ENCODE assay signal across 21 cellular contexts in genomic region chr16:71258371-71258770, GRCh38. TPM values are rescaled to one million over a fixed set of nuclear protein-coding genes. Genes with fewer than 3 reads are reported as not detected.
DNase-seq lines count a peak whose midpoint lies in the region; ATAC-seq and TF ChIP-seq lines count a peak whose summit lies in the region.
"Had no signal": no experiment of that assay in that cellular context is flagged by ENCODE, and none has a peak within 500 bp of the region (broad histone marks: within the 10 kb centered on the region; RNA-seq: fewer than 3 reads in every experiment).

No MANE protein-coding gene starts in this region.

- no peaks in the 10 kb centered on the region for H3K9me3 ChIP-seq in SK-N-SH
- H3K9me3 ChIP-seq: BLaER1 treated with 17β-estradiol and CSF1 and Interleukin-3, amounts not matched to agents 10 nM and 100 nM; MG63; Peyer's patch; SJCRH30 had no signal

- TF ChIP-seq RAD21 in SK-N-SH (IDR thresholded peaks at IDR 0.05; ENCODE audit: low read length) = no peak

- H3K27ac ChIP-seq in SK-N-SH (ENCODE audit: low read depth in 2 of 2, low read length in 1 of 2) = no peak overlapping the region
- H3K27ac ChIP-seq: 22Rv1; BLaER1 treated with 17β-estradiol and CSF1 and Interleukin-3, amounts not matched to agents 10 nM and 100 nM; Peyer's patch; SJCRH30 had no signal

- TF ChIP-seq CTCF in retinal pigment epithelial cell (conservative IDR thresholded peaks at IDR 0.05; ENCODE audit: low read depth, low read length) (no peak), SK-N-SH (IDR thresholded peaks at IDR 0.05) (no peak)

- no peaks in the 10 kb centered on the region for H3K36me3 ChIP-seq in SK-N-SH (replicated peaks in 1 of 2; ENCODE audit: control insufficient read depth in 1 of 2, insufficient read depth in 2 of 2, low read length in 1 of 2)
- H3K36me3 ChIP-seq: BLaER1 treated with 17β-estradiol and CSF1 and Interleukin-3, amounts not matched to agents 10 nM and 100 nM; MG63; Peyer's patch; SJCRH30 had no signal

- no peaks in the 10 kb centered on the region for H3F3A ChIP-seq in SK-N-SH (replicated peaks; ENCODE audit: insufficient read depth)

- H3K4me3 ChIP-seq in retinal pigment epithelial cell (ENCODE audit: low read length) (no peak overlapping the region), SK-N-SH (ENCODE audit: low read depth in 2 of 2, low read length in 1 of 2) (no peak overlapping the region)
- H3K4me3 ChIP-seq: BLaER1 treated with 17β-estradiol and CSF1 and Interleukin-3, amounts not matched to agents 10 nM and 100 nM; MG63; Peyer's patch; SJCRH30 had no signal

- no peak overlapping the region for H3K4me2 ChIP-seq in SK-N-SH

- ATAC-seq in HG03378 (IDR thresholded peaks at IDR 0.05; ENCODE audit: unreplicated experiment) = no peak

- POLR2A ChIA-PET in SK-N-SH (lab: Yijun Ruan, JAX) = no interaction called here

- no peak overlapping the region for H3K9ac ChIP-seq in SK-N-SH
- H3K9ac ChIP-seq: BLaER1 treated with 17β-estradiol and CSF1 and Interleukin-3, amounts not matched to agents 10 nM and 100 nM had no signal

- no peak for TF ChIP-seq EP300 in SK-N-SH (IDR thresholded peaks at IDR 0.05; ENCODE audit: borderline replicate concordance in 1 of 2, low read depth in 1 of 2, low read length in 1 of 2)

- DNase-seq in DMS 273 (lab: John Stamatoyannopoulos, UW; ENCODE audit: unreplicated experiment) (peak; percentile 49), DMS 273 treated with DMSO at 0.1 percent for 48 hours (lab: John Stamatoyannopoulos, UW) (no peak), NCI-H524 (lab: John Stamatoyannopoulos, UW) (peak; percentile 7 to 54), inferior parietal cortex (ENCODE audit: extremely low spot score) (peak; percentile 24), retinal pigment epithelial cell (ENCODE audit: low read depth) (peak; percentile 79), SK-N-SH (no peak), UCSD-AML1 (lab: John Stamatoyannopoulos, UW; ENCODE audit: unreplicated experiment) (no peak)
- DNase-seq: ACHN, DMS53, Kasumi-1, MG63, NCI-H1694 treated with DMSO at 0.1 percent for 48 hours, NCI-H2081 treated with DMSO at 0.1 percent for 48 hours, NCI-H345, Peyer's patch, T-helper 1 cell had no signal

- WGBS in SK-N-SH (ENCODE audit: low lambda C conversion rate) = 5% methylated on average over 1 of the region's 1 CpG

- H3K9me2 ChIP-seq in SK-N-SH = no peaks in the 10 kb centered on the region

- CTCF ChIA-PET in SK-N-SH (lab: Yijun Ruan, JAX) = interaction anchor here (1.0 kb wide), 1 partner anchor 53 kb away, joined by 3 read pairs; no protein-coding TSS in a partner anchor

- peaks cover 0 to 9% of the 10 kb centered on the region in 2 experiments; a peak in 2 of 4 replicates for H3K4me1 ChIP-seq in SK-N-SH (ENCODE audit: control insufficient read depth in 1 of 2, insufficient read depth in 2 of 2, low read depth in 1 of 2, low read length in 1 of 2)
- H3K4me1 ChIP-seq: Peyer's patch had no signal

- no peaks in the 10 kb centered on the region; the same call in 1 of the 2 replicates for H3K27me3 ChIP-seq in SK-N-SH (ENCODE audit: insufficient read depth)
- H3K27me3 ChIP-seq: BLaER1 treated with 17β-estradiol and CSF1 and Interleukin-3, amounts not matched to agents 10 nM and 100 nM; MG63; Peyer's patch; SJCRH30 had no signal

- no peaks in the 10 kb centered on the region for H3K79me2 ChIP-seq in SK-N-SH (ENCODE audit: insufficient read depth)

- H4K20me1 ChIP-seq in SK-N-SH (ENCODE audit: insufficient read depth) = no peaks in the 10 kb centered on the region
- H4K20me1 ChIP-seq: BLaER1 treated with 17β-estradiol and CSF1 and Interleukin-3, amounts not matched to agents 10 nM and 100 nM had no signal

- H2AFZ ChIP-seq in SK-N-SH (ENCODE audit: low read depth) = no peak overlapping the region

TF ChIP-seq in SK-N-SH, 30 proteins besides CTCF, POLR2A, EP300 and RAD21:
- no peak for TF ChIP-seq SIN3A (IDR thresholded peaks at IDR 0.05; ENCODE audit: borderline replicate concordance, low read depth, low read length)
- TF ChIP-seq MEF2A (IDR thresholded peaks at IDR 0.05; ENCODE audit: borderline replicate concordance, low read depth) = no peak
- no peak for TF ChIP-seq ELF1 (IDR thresholded peaks at IDR 0.05)
- TF ChIP-seq NRF1 (IDR thresholded peaks at IDR 0.05; ENCODE audit: low read depth, low read length) = no peak
- TF ChIP-seq RFX5 (IDR thresholded peaks at IDR 0.05; ENCODE audit: low read length) = no peak

RNA-seq across cellular contexts. Expression of gene HYDIN, which starts 27.8 kb away (rescaled TPM):
- polyA plus RNA-seq in SK-N-SH (2012; rRNA removed) = 0.33 and 0.42 TPM in 2 replicates
- 0.33 and 0.52 TPM in 2 replicates for polyA plus RNA-seq in SK-N-SH (2012; cell fraction: cytosol; rRNA removed)
- 0.38 and 0.74 TPM in 2 replicates for polyA plus RNA-seq in SK-N-SH (2012; cell fraction: nucleus; rRNA removed)
- polyA plus RNA-seq: CD4-positive, alpha-beta memory T cell had no signal

RNA-seq across cellular contexts. Expression of gene CMTR2, which starts 30.8 kb away (rescaled TPM):
- 7.2 and 9.6 TPM in 2 replicates for polyA plus RNA-seq in SK-N-SH (2012; rRNA removed)
- 9.4 and 9.7 TPM in 2 replicates for polyA plus RNA-seq in SK-N-SH (2012; cell fraction: cytosol; rRNA removed)
- polyA plus RNA-seq in SK-N-SH (2012; cell fraction: nucleus; rRNA removed) = 8.3 and 16.2 TPM in 2 replicates

Comparison
In these comparisons a context has a peak if more than half of its experiments do, and no peak if none do; other contexts are left out.
1. DNase-seq: peak in DMS 273 (single experiment), NCI-H524 (2 of 2), inferior parietal cortex (single experiment) and retinal pigment epithelial cell (single experiment); none in DMS 273 treated with DMSO at 0.1 percent for 48 hours (single experiment), SK-N-SH (single experiment) and UCSD-AML1 (single experiment).